ENCODE assay signal across 21 cellular contexts in genomic region chr12:49972641-49973360, GRCh38. TPM values are rescaled to one million over a fixed set of nuclear protein-coding genes. Genes with fewer than 3 reads are reported as not detected.
DNase-seq lines count a peak whose midpoint lies in the region; ATAC-seq, FAIRE-seq and TF ChIP-seq lines count a peak whose summit lies in the region.
"Had no signal": no experiment of that assay in that cellular context is flagged by ENCODE, and none has a peak within 500 bp of the region (broad histone marks: within the 10 kb centered on the region; RNA-seq: fewer than 3 reads in every experiment).

Gene AQP6, plus strand, starts transcription at chr12:49972947. Its CDS starts 227 bp downstream, at chr12:49973174.

- ATAC-seq in left lobe of liver: peak; percentile 75
- ATAC-seq in sciatic nerve: peak; percentile 31
- ATAC-seq: A549 had no signal

- H3K27me3 ChIP-seq in BLaER1 treated with 17β-estradiol and CSF1 and Interleukin-3, amounts not matched to agents 10 nM and 100 nM: peaks cover 0 to 11% (median 3%) of the 10 kb centered on the region in 11 experiments; a peak in 5 of 22 replicates
- H3K27me3 ChIP-seq in astrocyte (ENCODE audit: insufficient read depth, low read length): peaks cover 15% of the 10 kb centered on the region

- H3K4me2 ChIP-seq in BLaER1 treated with 17β-estradiol and CSF1 and Interleukin-3, amounts not matched to agents 10 nM and 100 nM: peak within 1 kb of the TSS in 9 of 11 experiments; percentile 4 to 86 (median 28); a peak in 11 of 22 replicates
- H3K4me2 ChIP-seq in astrocyte (ENCODE audit: low read length): no peak within 1 kb of the TSS
- H3K4me2 ChIP-seq: A549 had no signal

- peaks cover 4% of the 10 kb centered on the region for H3K4me1 Mint-ChIP-seq in astrocyte (ENCODE audit: low read depth, unreplicated experiment)

- no peaks in the 10 kb centered on the region for H3K79me2 ChIP-seq in astrocyte (ENCODE audit: insufficient read depth, low read length)

- peak within 1 kb of the TSS; percentile 66 for H3K27ac Mint-ChIP-seq in astrocyte (ENCODE audit: unreplicated experiment)
- H3K27ac Mint-ChIP-seq: CD4-positive, alpha-beta T cell had no signal

- H2AFZ ChIP-seq in astrocyte (ENCODE audit: low read depth, low read length): no peak within 1 kb of the TSS
- H2AFZ ChIP-seq: GM23248 had no signal

- FAIRE-seq in astrocyte (lab: Jason Lieb, UNC): no peak
- FAIRE-seq: A549, GM12891 had no signal

- intact Hi-C loops in sciatic nerve (cut with DNase I): loop anchor here (5.0 kb wide), 2 partner anchors 84 to 100 kb away; partner anchors contain the start of gene ASIC1

- no peak for TF ChIP-seq CTCF in astrocyte (IDR thresholded peaks at IDR 0.05; ENCODE audit: insufficient read depth, low read depth, low read length)

- DNase-seq in astrocyte (ENCODE audit: low read depth): no peak
- DNase-seq in left lobe of liver (ENCODE audit: low spot score): peak; percentile 81
- no peak for DNase-seq in sciatic nerve (ENCODE audit: low spot score)
- no peak for DNase-seq in occipital lobe (lab: John Stamatoyannopoulos, UW)
- no peak for DNase-seq in stimulated activated CD4-positive, alpha-beta T cell treated with anti-CD3 and anti-CD28 coated beads, Interleukin-4, amount 100 ng/mL, for 24 hours
- DNase-seq in iPS-NIHi11 (ENCODE audit: low spot score): no peak
- DNase-seq: Calu3; CD4-positive, alpha-beta T cell; DMS79; GM23248; KBM-7; NCI-H1048; NCI-H146; NCI-H345; NCI-H526 treated with DMSO at 0.1 percent for 48 hours; OCI-M1; RPMI8226 had no signal

- H3K27me3 Mint-ChIP-seq in astrocyte (ENCODE audit: low read depth, unreplicated experiment): peaks cover 20% of the 10 kb centered on the region
- H3K27me3 Mint-ChIP-seq: CD4-positive, alpha-beta T cell had no signal

- no peak within 1 kb of the TSS for H3K27ac ChIP-seq in BLaER1 treated with 17β-estradiol and CSF1 and Interleukin-3, amounts not matched to agents 10 nM and 100 nM
- no peak within 1 kb of the TSS for H3K27ac ChIP-seq in astrocyte (ENCODE audit: low read depth, low read length)
- H3K27ac ChIP-seq: A549, GM23248 had no signal

- H3K9me3 ChIP-seq in BLaER1 treated with 17β-estradiol and CSF1 and Interleukin-3, amounts not matched to agents 10 nM and 100 nM (replicated peaks in 1 of 11): no peaks in the 10 kb centered on the region
- no peaks in the 10 kb centered on the region for H3K9me3 ChIP-seq in astrocyte (ENCODE audit: insufficient read depth, low read depth, low read length)
- H3K9me3 ChIP-seq: A549 had no signal

- no peaks in the 10 kb centered on the region; a peak in 2 of 22 replicates for H4K20me1 ChIP-seq in BLaER1 treated with 17β-estradiol and CSF1 and Interleukin-3, amounts not matched to agents 10 nM and 100 nM
- H4K20me1 ChIP-seq in astrocyte (ENCODE audit: insufficient read depth, low read length): no peaks in the 10 kb centered on the region

- H3K9me3 Mint-ChIP-seq in astrocyte (ENCODE audit: unreplicated experiment): no peaks in the 10 kb centered on the region
- H3K9me3 Mint-ChIP-seq: CD4-positive, alpha-beta T cell had no signal

- no peaks in the 10 kb centered on the region for H3K36me3 Mint-ChIP-seq in astrocyte (ENCODE audit: low read depth, unreplicated experiment)

- peak within 1 kb of the TSS; percentile 60 for H3K4me3 Mint-ChIP-seq in astrocyte (ENCODE audit: unreplicated experiment)
- H3K4me3 Mint-ChIP-seq: CD4-positive, alpha-beta T cell had no signal

- no peak within 1 kb of the TSS for H3K4me3 ChIP-seq in BLaER1 treated with 17β-estradiol and CSF1 and Interleukin-3, amounts not matched to agents 10 nM and 100 nM
- no peak within 1 kb of the TSS for H3K4me3 ChIP-seq in astrocyte (ENCODE audit: insufficient read depth, low read depth, low read length)
- H3K4me3 ChIP-seq: A549, GM23248 had no signal

- peak within 1 kb of the TSS in 1 of 11 experiments; percentile 24; a peak in 1 of 22 replicates for H3K9ac ChIP-seq in BLaER1 treated with 17β-estradiol and CSF1 and Interleukin-3, amounts not matched to agents 10 nM and 100 nM
- no peak within 1 kb of the TSS for H3K9ac ChIP-seq in astrocyte (ENCODE audit: low read length)
- H3K9ac ChIP-seq: GM23248 had no signal

- H3K36me3 ChIP-seq in BLaER1 treated with 17β-estradiol and CSF1 and Interleukin-3, amounts not matched to agents 10 nM and 100 nM: no peaks in the 10 kb centered on the region
- H3K36me3 ChIP-seq in astrocyte (ENCODE audit: insufficient read depth, low read length): no peaks in the 10 kb centered on the region

- peaks cover 16 to 77% (median 45%) of the 10 kb centered on the region in 10 experiments for H3K4me1 ChIP-seq in BLaER1 treated with 17β-estradiol and CSF1 and Interleukin-3, amounts not matched to agents 10 nM and 100 nM
- H3K4me1 ChIP-seq in astrocyte (ENCODE audit: insufficient read depth, low read length): no peaks in the 10 kb centered on the region
- H3K4me1 ChIP-seq: A549 had no signal

RNA-seq across cellular contexts. Expression of gene AQP6, which starts in this region (rescaled TPM):
- total RNA-seq in astrocyte: not detected in 2 replicates
- 0.28 TPM for total RNA-seq in left lobe of liver
- total RNA-seq in sciatic nerve: 0.27 TPM
- total RNA-seq in occipital lobe: 0.62 TPM
- total RNA-seq: CD4-positive, alpha-beta T cell; GM23248; M059J had no signal

Comparison
In these comparisons a context has a peak if more than half of its experiments do, and no peak if none do; other contexts are left out.
1. Peak in DNase-seq and ATAC-seq in left lobe of liver; RNA of the gene not detected or under 1 TPM.
2. Peak in ATAC-seq in sciatic nerve; RNA of the gene not detected or under 1 TPM.